In the genomic region with DNA sequence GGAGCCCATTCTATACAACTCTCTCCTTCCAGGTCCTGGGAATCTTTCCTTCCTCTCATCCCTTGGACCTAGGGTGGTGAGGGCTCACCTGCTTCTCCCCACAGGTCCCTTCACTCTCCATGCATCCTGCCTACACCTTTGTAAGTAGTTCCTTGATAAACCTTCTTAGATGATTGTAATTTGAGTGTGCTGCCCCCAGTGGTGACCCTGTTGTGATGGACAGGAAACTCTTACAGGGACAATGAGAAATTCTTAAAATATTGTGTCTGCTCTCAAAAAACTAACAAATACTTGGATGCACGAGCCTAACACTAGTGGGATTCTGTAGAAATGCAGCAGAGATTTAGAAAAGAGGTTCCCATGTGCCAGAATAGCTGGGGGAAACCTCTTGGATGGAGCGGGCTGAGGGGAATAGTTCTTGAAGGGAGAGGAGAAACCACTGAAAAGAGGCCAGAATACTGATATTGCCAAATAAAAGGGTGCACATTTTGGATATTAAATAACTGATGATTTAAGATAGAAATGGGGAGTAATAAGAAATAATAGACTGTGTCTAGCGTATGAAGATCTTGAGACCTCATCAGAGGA, we compare ENCODE assay signal across 8 cellular contexts. TPM values are rescaled to one million over a fixed set of nuclear protein-coding genes. Genes with fewer than 3 reads are reported as not detected.
DNase-seq lines count a peak whose midpoint lies in the region; ATAC-seq, FAIRE-seq and TF ChIP-seq lines count a peak whose summit lies in the region.

No MANE protein-coding gene starts in this region.

- no peak for FAIRE-seq in H54 (lab: Jason Lieb, UNC)

- no peak for TF ChIP-seq POLR2A in H54 (IDR thresholded peaks at IDR 0.05; ENCODE audit: low read depth, low read length)

- H3K4me3 Mint-ChIP-seq in CD4-positive, CD25-positive, alpha-beta regulatory T cell, result peak overlapping the region in 1 of 4 donors; percentile 4

- ATAC-seq in CD4-positive, CD25-positive, alpha-beta regulatory T cell (ENCODE audit: low read depth in 2 of 2), result peak; percentile 37 to 48
- ATAC-seq in SK-N-SH treated with all-trans-retinoic acid at 6 μM for 48 hours (peak; percentile 70), HG03565 (IDR thresholded peaks at IDR 0.05; ENCODE audit: unreplicated experiment) (no peak)

- peaks cover 12% of the 10 kb centered on the region for H3K36me3 Mint-ChIP-seq in CD4-positive, CD25-positive, alpha-beta regulatory T cell

- H3K4me1 ChIP-seq in CD4-positive, CD25-positive, alpha-beta regulatory T cell (ENCODE audit: control insufficient read depth, insufficient read depth, low read length, poor library complexity, severe bottlenecking), result peaks cover under 1% of the 10 kb centered on the region

- no peak overlapping the region for H3K4me3 ChIP-seq in CD4-positive, CD25-positive, alpha-beta regulatory T cell (ENCODE audit: low read depth, low read length)

- H3K27me3 Mint-ChIP-seq in CD4-positive, CD25-positive, alpha-beta regulatory T cell, result no peaks in the 10 kb centered on the region

- H3K9me3 ChIP-seq in CD4-positive, CD25-positive, alpha-beta regulatory T cell (ENCODE audit: control insufficient read depth in 2 of 2, low read length in 2 of 2), result no peaks in the 10 kb centered on the region

- H3K9me3 Mint-ChIP-seq in CD4-positive, CD25-positive, alpha-beta regulatory T cell, result no peaks in the 10 kb centered on the region

- peak in 2 of 3 donors; percentile 15 to 70 for DNase-seq in CD4-positive, CD25-positive, alpha-beta regulatory T cell
- peak; percentile 23 for DNase-seq in H54 (ENCODE audit: insufficient read length, low spot score)
- DNase-seq in germinal center (ENCODE audit: low spot score), result peak; percentile 32
- no peak for DNase-seq in NCI-H1105 (lab: John Stamatoyannopoulos, UW)
- DNase-seq in NCI-H345 treated with DMSO at 0.1 percent for 48 hours (lab: John Stamatoyannopoulos, UW; ENCODE audit: unreplicated experiment), result no peak
- DNase-seq in ecto neural progenitor cell (ENCODE audit: low spot score), result no peak

- H3K27me3 ChIP-seq in CD4-positive, CD25-positive, alpha-beta regulatory T cell (ENCODE audit: control insufficient read depth, insufficient read depth, low read length), result no peaks in the 10 kb centered on the region

- H3K4me1 Mint-ChIP-seq in CD4-positive, CD25-positive, alpha-beta regulatory T cell, result peaks cover 3 to 12% (median 5%) of the 10 kb centered on the region in 4 donors

- H3K27ac Mint-ChIP-seq in CD4-positive, CD25-positive, alpha-beta regulatory T cell, result peak overlapping the region in 1 of 3 donors; percentile 1

- H3K27ac ChIP-seq in CD4-positive, CD25-positive, alpha-beta regulatory T cell (ENCODE audit: insufficient read depth, low read length, poor library complexity, severe bottlenecking), result no peak overlapping the region

- H3K36me3 ChIP-seq in CD4-positive, CD25-positive, alpha-beta regulatory T cell (ENCODE audit: control insufficient read depth, insufficient read depth, low read length), result no peaks in the 10 kb centered on the region

TF ChIP-seq in SK-N-SH treated with all-trans-retinoic acid at 6 μM for 48 hours, 23 proteins besides CTCF, POLR2A, EP300 and RAD21:
- TF ChIP-seq BACH2 (CRISPR knock-in tag; IDR thresholded peaks at IDR 0.05; ENCODE audit: borderline replicate concordance) (no peak), OSR1 (CRISPR knock-in tag; IDR thresholded peaks at IDR 0.05) (no peak)

RNA-seq across cellular contexts. Expression of a gene that starts 6.7 kb away (rescaled TPM):
- total RNA-seq in CD4-positive, CD25-positive, alpha-beta regulatory T cell, result 15.1 TPM
- polyA plus RNA-seq in CD4-positive, CD25-positive, alpha-beta regulatory T cell, result 1 to 10 TPM in 3 of 4 donors, under 1 TPM in 1; 0.88 to 2.6 (median 2.0) TPM

Comparison
In these comparisons a context has a peak if more than half of its experiments do, and no peak if none do; other contexts are left out.
1. DNase-seq: peak in CD4-positive, CD25-positive, alpha-beta regulatory T cell (2 of 3), H54 (single experiment) and germinal center (single experiment); none in NCI-H1105 (single experiment), NCI-H345 treated with DMSO at 0.1 percent for 48 hours (single experiment) and ecto neural progenitor cell (single experiment).